8 cellular contexts compared by ENCODE assay signal in the genomic region with DNA sequence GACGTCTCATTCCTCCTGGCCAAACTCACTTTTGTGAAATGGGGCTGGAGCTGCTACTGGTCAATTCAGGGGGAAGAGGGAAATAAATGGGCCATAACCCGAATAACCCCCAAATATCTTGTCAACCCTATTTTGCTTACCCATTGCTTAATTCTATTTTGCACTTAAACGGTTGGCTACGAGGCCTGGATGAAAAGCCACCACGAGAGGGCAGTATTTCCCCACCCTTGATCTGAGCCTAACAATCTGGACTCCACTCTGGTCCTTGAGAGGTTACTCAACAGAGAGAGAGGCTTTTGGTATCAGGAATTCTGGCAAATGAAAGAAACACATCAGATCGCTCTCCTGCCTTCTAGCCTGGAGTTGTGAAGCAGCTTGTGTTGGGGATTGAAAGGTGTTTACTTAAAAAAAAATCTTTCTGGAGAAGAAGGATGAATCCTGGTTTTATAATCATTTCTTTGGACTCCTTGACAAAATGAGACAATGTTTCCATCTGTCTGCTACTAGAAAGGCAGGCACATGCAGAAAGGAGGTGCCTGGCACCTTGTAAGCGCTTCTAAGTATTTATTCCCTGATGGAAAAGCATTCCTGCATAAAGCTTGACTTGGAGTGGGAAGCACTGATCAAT. TPM values are rescaled to one million over a fixed set of nuclear protein-coding genes. Genes with fewer than 3 reads are reported as not detected.
DNase-seq lines count a peak whose midpoint lies in the region; ATAC-seq, FAIRE-seq and TF ChIP-seq lines count a peak whose summit lies in the region.

No MANE protein-coding gene starts in this region.

- peak; percentile 91 for DNase-seq in GM03348 (ENCODE audit: low spot score)
- peak; percentile 48 for DNase-seq in MG63
- peak; percentile 22 for DNase-seq in SHP77 treated with DMSO at 0.1 percent for 48 hours (lab: John Stamatoyannopoulos, UW)
- peak; percentile 39 for DNase-seq in activated gamma-delta T cell treated with anti-CD3 and anti-CD28 coated beads, Interleukin-2, amount 50 U/mL, for 16 hours (ENCODE audit: low read depth)
- peak; percentile 52 to 75 for DNase-seq in frontal cortex (ENCODE audit: low spot score in 2 of 2)
- DNase-seq in ureter (ENCODE audit: low spot score), result peak; percentile 74

- H3K4me3 ChIP-seq in MG63, result no peak overlapping the region
- H3K4me3 ChIP-seq in parathyroid adenoma (ENCODE audit: low read depth, low read length), result no peak overlapping the region

- no peaks in the 10 kb centered on the region for H3K4me1 ChIP-seq in parathyroid adenoma

- ATAC-seq in GM19395 (IDR thresholded peaks at IDR 0.05; ENCODE audit: unreplicated experiment), result no peak

- H3K27me3 ChIP-seq in MG63, result peaks cover 2% of the 10 kb centered on the region; the same call in 1 of the 2 replicates
- H3K27me3 ChIP-seq in parathyroid adenoma (ENCODE audit: control insufficient read depth, insufficient read depth, low read length), result no peaks in the 10 kb centered on the region

- H3K9me3 ChIP-seq in MG63, result no peaks in the 10 kb centered on the region
- H3K9me3 ChIP-seq in parathyroid adenoma (ENCODE audit: control insufficient read depth, low read length), result no peaks in the 10 kb centered on the region

- no peak overlapping the region for H3K4me2 ChIP-seq in parathyroid adenoma (ENCODE audit: low read length)

- H3K36me3 ChIP-seq in MG63, result no peaks in the 10 kb centered on the region
- no peaks in the 10 kb centered on the region for H3K36me3 ChIP-seq in parathyroid adenoma (ENCODE audit: control insufficient read depth, insufficient read depth, low read length)

- no peak overlapping the region for H3K9ac ChIP-seq in parathyroid adenoma

- H3K27ac ChIP-seq in parathyroid adenoma, result no peak overlapping the region

- no peak overlapping the region for H2AFZ ChIP-seq in parathyroid adenoma

- H3K79me2 ChIP-seq in parathyroid adenoma, result no peaks in the 10 kb centered on the region

- TF ChIP-seq CTCF in parathyroid adenoma (IDR thresholded peaks at IDR 0.05), result peak; percentile 86

- FAIRE-seq in frontal cortex (lab: Jason Lieb, UNC), result peak; percentile 70

RNA-seq across cellular contexts. Expression of a gene that starts 22.4 kb away (rescaled TPM):
- 10.4 and 12.0 TPM in 2 replicates for total RNA-seq in MG63 (2014; rRNA removed; shearing (Covaris generic); ENCODE audit: low replicate concordance)
- total RNA-seq in frontal cortex (158 TPM), ureter (47.1 TPM)

Comparison
In these comparisons a context has a peak if more than half of its experiments do, and no peak if none do; other contexts are left out.
1. DNase-seq: peak in every context shown above with its lines; median percentile 91 in GM03348; 74 in ureter; 64 in frontal cortex; 48 in MG63; 39 in activated gamma-delta T cell treated with anti-CD3 and anti-CD28 coated beads, Interleukin-2, amount 50 U/mL, for 16 hours; 22 in SHP77 treated with DMSO at 0.1 percent for 48 hours.